ENCODE assay signal across 23 cellular contexts in the genomic region with DNA sequence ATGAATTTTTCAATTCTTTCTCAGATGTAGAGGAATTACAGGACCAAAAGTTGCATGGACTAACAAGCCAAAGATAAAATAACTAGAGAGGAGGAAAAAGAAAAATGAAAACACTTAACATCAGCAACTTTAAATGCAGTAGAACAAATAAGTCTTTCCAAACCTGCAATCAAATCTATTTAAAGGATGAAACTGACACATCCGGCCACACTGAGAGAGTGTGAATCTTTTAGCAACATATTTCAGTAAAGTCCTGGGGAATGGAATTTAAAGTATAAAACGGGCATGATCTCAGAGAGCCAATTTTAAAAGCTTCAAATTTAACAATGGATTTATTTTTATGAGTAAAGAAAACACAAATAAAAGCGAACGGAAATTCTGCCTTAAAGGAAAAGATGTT.
"Had no signal": no experiment of that assay in that cellular context is flagged by ENCODE, and none has a peak within 500 bp of the region (broad histone marks: within the 10 kb centered on the region; RNA-seq: fewer than 3 reads in every experiment).

No MANE protein-coding gene starts in this region.

- H3K27me3 Mint-ChIP-seq: activated CD4-positive, alpha-beta memory T cell treated with anti-CD3 and anti-CD28 coated beads for 36 hours; activated naive CD8-positive, alpha-beta T cell; stimulated activated naive B cell treated with anti-CD40 and anti-IgM and Interleukin-4, amounts not matched to agents 10 μg/mL and 1 μg/mL and 100 μg/mL, for 72 hours had no signal

- DNase-seq: activated CD4-positive, alpha-beta memory T cell treated with anti-CD3 and anti-CD28 coated beads for 36 hours; activated CD4-positive, alpha-beta T cell treated with anti-CD3 and anti-CD28 coated beads for 48 hours; activated naive CD4-positive, alpha-beta T cell; adrenal gland; central memory CD4-positive, alpha-beta T cell; dermis blood vessel endothelial cell; effector memory CD4-positive, alpha-beta T cell; hippocampal formation; left cardiac atrium; mesenchymal stem cell; occipital lobe; stimulated activated CD4-positive, alpha-beta T cell treated with anti-CD3 and anti-CD28 coated beads, Interleukin-2, amount 100 ng/mL, for 48 hours; stimulated activated CD8-positive, alpha-beta memory T cell treated with anti-CD3 and anti-CD28 coated beads, Interleukin-4, amount 100 ng/mL, for 48 hours; stimulated activated naive B cell treated with anti-CD40 and anti-IgM and Interleukin-4, amounts not matched to agents 10 μg/mL and 1 μg/mL and 100 μg/mL, for 72 hours; trophoblast cell; uterus had no signal

- H3K27me3 ChIP-seq: adrenal gland, esophagus muscularis mucosa, uterus had no signal

- H3K4me3 ChIP-seq: adrenal gland, esophagus muscularis mucosa, uterus had no signal

- H3K9me3 Mint-ChIP-seq: activated CD4-positive, alpha-beta memory T cell treated with anti-CD3 and anti-CD28 coated beads for 36 hours; activated T-helper 2 cell treated with anti-CD3 and anti-CD28 coated beads, Interferon-gamma antibody, Interleukin-2, Interleukin-4, amounts not matched to agents 10 μg/mL and 5 μg/mL and 100 μg/mL, durations not matched to agents 14 hours and 24 hours and 36 hours; stimulated activated naive B cell treated with anti-CD40 and anti-IgM and Interleukin-4, amounts not matched to agents 10 μg/mL and 1 μg/mL and 100 μg/mL, for 72 hours; T-helper 1 cell treated with Interleukin-12 subunit alpha and Interleukin-12 subunit beta and Interleukin-4 antibody, amounts not matched to agents 30 μg/mL and 1 μg/mL, for 36 hours had no signal

- H3K9me3 ChIP-seq: adrenal gland, esophagus muscularis mucosa, uterus had no signal

- H3K4me3 Mint-ChIP-seq: activated CD4-positive, alpha-beta memory T cell treated with anti-CD3 and anti-CD28 coated beads for 36 hours; activated naive CD8-positive, alpha-beta T cell; stimulated activated naive B cell treated with anti-CD40 and anti-IgM and Interleukin-4, amounts not matched to agents 10 μg/mL and 1 μg/mL and 100 μg/mL, for 72 hours; T-helper 1 cell treated with Interleukin-12 subunit alpha and Interleukin-12 subunit beta and Interleukin-4 antibody, amounts not matched to agents 30 μg/mL and 1 μg/mL, for 36 hours had no signal

- H3K36me3 ChIP-seq: adrenal gland, uterus had no signal

- H3K4me1 ChIP-seq: uterus had no signal

- H3K27ac ChIP-seq: adrenal gland, esophagus muscularis mucosa, uterus had no signal

- ATAC-seq: left cardiac atrium; stimulated activated naive B cell treated with anti-CD40 and anti-IgM and Interleukin-4, amounts not matched to agents 10 μg/mL and 1 μg/mL and 100 μg/mL, for 72 hours had no signal

- H3K27ac Mint-ChIP-seq: activated CD4-positive, alpha-beta memory T cell treated with anti-CD3 and anti-CD28 coated beads for 36 hours; activated naive CD8-positive, alpha-beta T cell; activated T-helper 2 cell treated with anti-CD3 and anti-CD28 coated beads, Interferon-gamma antibody, Interleukin-2, Interleukin-4, amounts not matched to agents 10 μg/mL and 5 μg/mL and 100 μg/mL, durations not matched to agents 14 hours and 24 hours and 36 hours; stimulated activated naive B cell treated with anti-CD40 and anti-IgM and Interleukin-4, amounts not matched to agents 10 μg/mL and 1 μg/mL and 100 μg/mL, for 72 hours; T-helper 1 cell treated with Interleukin-12 subunit alpha and Interleukin-12 subunit beta and Interleukin-4 antibody, amounts not matched to agents 30 μg/mL and 1 μg/mL, for 36 hours had no signal

- FAIRE-seq: astrocyte, endothelial cell of umbilical vein, frontal cortex had no signal
